9 cellular contexts compared by ENCODE assay signal in the genomic region with DNA sequence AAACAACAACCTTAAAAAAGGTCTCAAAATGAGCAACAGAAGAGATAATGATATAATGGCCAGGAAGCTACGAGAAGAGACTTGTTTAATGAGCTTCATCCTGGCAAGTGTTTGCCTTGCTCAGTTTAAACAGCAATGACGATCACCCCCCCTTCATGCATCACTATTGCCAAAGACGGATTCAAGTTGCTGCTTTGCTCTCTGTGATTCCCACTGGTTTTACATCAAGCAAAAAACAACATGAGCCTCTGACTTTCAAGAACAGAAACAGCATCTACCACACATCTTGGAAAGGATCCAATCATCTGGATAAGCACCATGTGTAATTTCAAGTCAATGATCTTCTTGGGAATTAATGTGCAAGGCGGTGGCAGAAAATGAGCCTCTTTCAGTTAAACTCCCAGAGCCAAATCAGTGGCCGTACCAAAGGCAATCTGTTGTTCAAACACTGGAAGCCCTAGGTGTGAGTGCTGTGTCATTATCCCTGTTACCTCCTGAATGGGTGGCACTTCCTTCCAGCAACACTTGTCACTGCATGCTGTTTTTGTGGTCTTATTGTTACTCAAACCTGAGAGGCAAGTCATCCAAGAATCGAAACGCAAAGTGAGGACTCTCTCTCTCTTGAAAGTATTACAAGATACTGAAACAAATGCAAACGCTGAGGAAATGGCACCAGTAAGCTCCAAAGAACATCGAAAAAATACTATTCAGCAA.
DNase-seq lines count a peak whose midpoint lies in the region; ATAC-seq and TF ChIP-seq lines count a peak whose summit lies in the region.
"Had no signal": no experiment of that assay in that cellular context is flagged by ENCODE, and none has a peak within 500 bp of the region (broad histone marks: within the 10 kb centered on the region; RNA-seq: fewer than 3 reads in every experiment).

No MANE protein-coding gene starts in this region.

- no peaks in the 10 kb centered on the region for H3K9me3 ChIP-seq in CD4-positive, alpha-beta memory T cell (ENCODE audit: control insufficient read depth in 1 of 2, low read length in 2 of 2)
- no peaks in the 10 kb centered on the region for H3K9me3 ChIP-seq in Peyer's patch
- H3K9me3 ChIP-seq: psoas muscle had no signal

- H3K4me1 Mint-ChIP-seq in CD4-positive, alpha-beta memory T cell, result peaks cover 18 to 50% (median 30%) of the 10 kb centered on the region in 4 donors

- no peak for TF ChIP-seq POLR2A in Peyer's patch (IDR thresholded peaks at IDR 0.05)

- no peaks in the 10 kb centered on the region for H3K27me3 Mint-ChIP-seq in CD4-positive, alpha-beta memory T cell

- H3K27ac ChIP-seq in CD4-positive, alpha-beta memory T cell (ENCODE audit: low read depth, low read length), result no peak overlapping the region
- no peak overlapping the region for H3K27ac ChIP-seq in Peyer's patch
- H3K27ac ChIP-seq: psoas muscle had no signal

- TF ChIP-seq CTCF in AG10803 (conservative IDR thresholded peaks at IDR 0.05; ENCODE audit: low read length) (no peak), Peyer's patch (IDR thresholded peaks at IDR 0.05) (no peak)

- H3K27ac Mint-ChIP-seq in CD4-positive, alpha-beta memory T cell, result peak overlapping the region in 1 of 7 donors; percentile 12

- H3K36me3 Mint-ChIP-seq in CD4-positive, alpha-beta memory T cell, result peaks cover 18 to 29% of the 10 kb centered on the region in 2 donors

- H3K4me3 ChIP-seq in AG10803 (ENCODE audit: low read length) (no peak overlapping the region), skeletal muscle cell (ENCODE audit: low read depth, low read length) (no peak overlapping the region), Peyer's patch (no peak overlapping the region)
- H3K4me3 ChIP-seq in CD4-positive, alpha-beta memory T cell (ENCODE audit: low read length in 2 of 2), result no peak overlapping the region
- H3K4me3 ChIP-seq: psoas muscle had no signal

- DNase-seq in AG10803 (ENCODE audit: low read depth) (peak; percentile 70), NCI-H1436 (lab: John Stamatoyannopoulos, UW) (peak; percentile 87), skeletal muscle cell (ENCODE audit: low read depth) (peak; percentile 90), activated gamma-delta T cell (lab: John Stamatoyannopoulos, UW) (no peak), Peyer's patch (no peak)
- peak; percentile 1 for DNase-seq in activated T-helper 9 cell treated with anti-CD3 and anti-CD28 coated beads, Interleukin-2, amount 50 U/mL, for 16 hours (ENCODE audit: low read depth)
- no peak for DNase-seq in CD4-positive, alpha-beta memory T cell
- DNase-seq: psoas muscle had no signal

- POLR2A ChIA-PET in CD4-positive, alpha-beta memory T cell (lab: Charles Lee; ENCODE audit: partially characterized antibody), result no interaction called here

- intact Hi-C loops in CD4-positive, alpha-beta memory T cell (cut with micrococcal nuclease), result no loop called here

- H3K4me3 Mint-ChIP-seq in CD4-positive, alpha-beta memory T cell, result peak overlapping the region in 1 of 8 donors; percentile 68

- no peaks in the 10 kb centered on the region for H3K27me3 ChIP-seq in CD4-positive, alpha-beta memory T cell (ENCODE audit: insufficient read depth, low read length)
- H3K27me3 ChIP-seq in Peyer's patch, result no peaks in the 10 kb centered on the region

- peaks cover 9% of the 10 kb centered on the region for H3K4me1 ChIP-seq in CD4-positive, alpha-beta memory T cell (ENCODE audit: insufficient read depth, low read length)
- no peaks in the 10 kb centered on the region for H3K4me1 ChIP-seq in Peyer's patch

- no peaks in the 10 kb centered on the region for H3K36me3 ChIP-seq in CD4-positive, alpha-beta memory T cell (ENCODE audit: insufficient read depth, low read length)
- no peaks in the 10 kb centered on the region for H3K36me3 ChIP-seq in Peyer's patch

- CTCF ChIA-PET in CD4-positive, alpha-beta memory T cell (lab: Charles Lee; ENCODE audit: partially characterized antibody), result no interaction called here

- peak; percentile 72 for ATAC-seq in GM19452 (IDR thresholded peaks at IDR 0.05; ENCODE audit: unreplicated experiment)

- H3K9me3 Mint-ChIP-seq in CD4-positive, alpha-beta memory T cell, result peaks cover 0 to 1% (median 0%) of the 10 kb centered on the region in 8 donors

Comparison
In these comparisons a context has a peak if more than half of its experiments do, and no peak if none do; other contexts are left out.
1. DNase-seq: peak in AG10803 (single experiment), NCI-H1436 (single experiment), activated T-helper 9 cell treated with anti-CD3 and anti-CD28 coated beads, Interleukin-2, amount 50 U/mL, for 16 hours (single experiment) and skeletal muscle cell (single experiment); none in CD4-positive, alpha-beta memory T cell (0 of 5), activated gamma-delta T cell (single experiment) and Peyer's patch (0 of 3).